16 cellular contexts compared by ENCODE assay signal in genomic region chr2:68031043-68031442, GRCh38.
"Had no signal": no experiment of that assay in that cellular context is flagged by ENCODE, and none has a peak within 500 bp of the region (broad histone marks: within the 10 kb centered on the region; RNA-seq: fewer than 3 reads in every experiment).

No MANE protein-coding gene starts in this region.

- DNase-seq: activated CD4-positive, alpha-beta memory T cell treated with anti-CD3 and anti-CD28 coated beads, Interleukin-2, amount 10 ng/mL, durations not matched to agents 7 days and 5 days; activated CD4-positive, alpha-beta T cell treated with anti-CD3 and anti-CD28 coated beads for 4 hours; activated effector memory CD4-positive, alpha-beta T cell treated with anti-CD3 and anti-CD28 coated beads, Interleukin-2, amount 50 U/mL, for 16 hours; activated T-cell treated with anti-CD3 and anti-CD28 coated beads, Interleukin-2, amount 50 U/mL, for 24 hours; body of pancreas; effector CD4-positive, alpha-beta T cell; heart left ventricle; left cardiac atrium; lower lobe of right lung; ovary; T-helper 17 cell; upper lobe of right lung had no signal

- FAIRE-seq: colon had no signal

- H3K9me3 ChIP-seq: body of pancreas, heart left ventricle, lower lobe of right lung, ovary, thoracic aorta, upper lobe of right lung had no signal

- H3K27ac ChIP-seq: body of pancreas, heart left ventricle, lower lobe of right lung, ovary, thoracic aorta, upper lobe of right lung had no signal

- H3K36me3 ChIP-seq: heart left ventricle, lower lobe of right lung, ovary, thoracic aorta, upper lobe of right lung had no signal

- H3K4me1 ChIP-seq: body of pancreas, heart left ventricle, lower lobe of right lung, upper lobe of right lung had no signal

- H3K4me3 ChIP-seq: body of pancreas, heart left ventricle, lower lobe of right lung, ovary, thoracic aorta, upper lobe of right lung had no signal

- ATAC-seq: body of pancreas; heart left ventricle; left cardiac atrium; sciatic nerve; stimulated activated effector memory CD8-positive, alpha-beta T cell treated with anti-CD3 and anti-CD28 coated beads, Interleukin-12 subunit alpha, Interleukin-12 subunit beta, amount 100 ng/mL, for 72 hours had no signal

- H3K27me3 ChIP-seq: body of pancreas, heart left ventricle, ovary, upper lobe of right lung had no signal
